ENCODE assay signal across 13 cellular contexts in the genomic region with DNA sequence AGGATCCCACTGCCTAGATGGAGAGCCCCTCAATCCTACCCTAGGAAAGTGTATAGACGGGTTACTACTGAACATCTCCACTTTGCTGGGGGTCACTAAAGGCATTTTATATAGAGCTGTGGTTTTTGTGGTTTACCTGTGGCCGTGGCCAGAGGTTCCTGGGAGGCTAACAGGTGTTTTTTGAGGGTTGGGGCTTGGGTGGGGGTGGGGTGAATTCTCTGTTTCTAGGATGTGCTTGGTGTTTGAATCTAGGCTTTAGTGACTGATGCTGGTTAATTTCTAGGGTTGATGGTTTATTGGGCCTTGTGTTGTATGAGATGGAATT. TPM values are rescaled to one million over a fixed set of nuclear protein-coding genes. Genes with fewer than 3 reads are reported as not detected.
A peak's percentile ranks its signal among the peaks of the same experiment; 100 is the strongest.
DNase-seq lines count a peak whose midpoint lies in the region; ATAC-seq and TF ChIP-seq lines count a peak whose summit lies in the region.
"Had no signal": no experiment of that assay in that cellular context is flagged by ENCODE, and none has a peak within 500 bp of the region (broad histone marks: within the 10 kb centered on the region; RNA-seq: fewer than 3 reads in every experiment).

No MANE protein-coding gene starts in this region.

- H3K27me3 ChIP-seq in heart right ventricle (peaks cover 36 to 100% (median 98%) of the 10 kb centered on the region in 7 donors), muscle layer of colon (ENCODE audit: control insufficient read depth in 1 of 2, insufficient read depth in 2 of 2, low read length in 2 of 2) (peaks cover 0 to 14% of the 10 kb centered on the region in 2 donors), uterus (no peaks in the 10 kb centered on the region)

- peaks cover 100% of the 10 kb centered on the region for H3K27me3 Mint-ChIP-seq in brain

- H3K9ac ChIP-seq in muscle layer of colon (ENCODE audit: low read length): peak overlapping the region; percentile 80

- H3K9me3 Mint-ChIP-seq in brain: peaks cover 0 to 28% (median 16%) of the 10 kb centered on the region in 5 experiments

- ATAC-seq in heart right ventricle (no peak), Right ventricle myocardium superior (ENCODE audit: poor library complexity) (no peak), GM21825 (IDR thresholded peaks at IDR 0.05; ENCODE audit: unreplicated experiment) (no peak)

- H3K4me1 Mint-ChIP-seq in brain: peaks cover 54% of the 10 kb centered on the region

- no peaks in the 10 kb centered on the region for H3K36me3 ChIP-seq in heart right ventricle
- H3K36me3 ChIP-seq in muscle layer of colon (ENCODE audit: insufficient read depth, low read length): no peaks in the 10 kb centered on the region
- H3K36me3 ChIP-seq in uterus: no peaks in the 10 kb centered on the region

- no peak for TF ChIP-seq CTCF in heart right ventricle (IDR thresholded peaks at IDR 0.05)
- no peak for TF ChIP-seq CTCF in brain (conservative IDR thresholded peaks at IDR 0.05)
- no peak for TF ChIP-seq CTCF in uterus (IDR thresholded peaks at IDR 0.05)

- H3K27ac Mint-ChIP-seq in brain: peak overlapping the region in 3 of 5 experiments; percentile 42 to 86 (median 79)

- H3K36me3 Mint-ChIP-seq in brain: peaks cover 7% of the 10 kb centered on the region

- TF ChIP-seq POLR2A in uterus (IDR thresholded peaks at IDR 0.05): no peak

- H3K4me1 ChIP-seq in heart right ventricle (peaks cover 0 to 28% (median 18%) of the 10 kb centered on the region in 9 donors), muscle layer of colon (ENCODE audit: insufficient read depth, low read length) (peaks cover 38% of the 10 kb centered on the region), uterus (peaks cover 3 to 15% of the 10 kb centered on the region in 2 donors)

- intact Hi-C loops in heart right ventricle (cut with DNase I): loop anchor here in 1 of 10 donors (10.0 kb wide), 1 partner anchor 678 kb away; no protein-coding TSS in a partner anchor
- intact Hi-C loops in Right ventricle myocardium superior (cut with DNase I): no loop called here
- intact Hi-C loops in uterus (cut with DNase I; ENCODE audit: low total_unique reads): no loop called here

- no peak for DNase-seq in heart right ventricle
- no peak for DNase-seq in Right ventricle myocardium superior
- DNase-seq in uterus: no peak
- DNase-seq in ureter (ENCODE audit: low spot score): no peak
- no peak for DNase-seq in glomerular visceral epithelial cell (ENCODE audit: extremely low spot score)
- DNase-seq: amygdala, NCI-H524 treated with DMSO at 0.1 percent for 48 hours had no signal

- H3K9me3 ChIP-seq in heart right ventricle (no peaks in the 10 kb centered on the region), muscle layer of colon (ENCODE audit: low read length) (no peaks in the 10 kb centered on the region), uterus (no peaks in the 10 kb centered on the region)

- H3K4me3 Mint-ChIP-seq in brain: peak overlapping the region in 3 of 5 experiments; percentile 73 to 95 (median 74)

- 12 to 22% methylated on average over 2 of the region's 2 CpGs for WGBS in heart right ventricle, 2 donors

- H3K4me3 ChIP-seq in heart right ventricle (peak overlapping the region in 6 of 10 donors; percentile 22 to 56 (median 39)), muscle layer of colon (ENCODE audit: low read depth in 1 of 2, low read length in 2 of 2) (peak overlapping the region; percentile 73 to 86), uterus (peak overlapping the region; percentile 72 to 85)

- peak overlapping the region in 3 of 10 donors; percentile 33 to 75 (median 64) for H3K27ac ChIP-seq in heart right ventricle
- peak overlapping the region; percentile 96 for H3K27ac ChIP-seq in muscle layer of colon (ENCODE audit: low read depth, low read length)
- peak overlapping the region; percentile 98 to 99 for H3K27ac ChIP-seq in uterus

RNA-seq across cellular contexts. Expression of gene HOXD8, which starts 7.7 kb away (rescaled TPM):
- total RNA-seq in heart right ventricle (1 to 10 TPM in 1 of 10 donors, under 1 TPM in 7, not detected in 2; 0.26 to 1.5 (median 0.42) TPM), Right ventricle myocardium superior (0.32 TPM), uterus (10 to 100 TPM; 25.8 to 75.6 (median 48.0) TPM), ureter (41.7 TPM)
- polyA plus RNA-seq in heart right ventricle (under 1 TPM; 0.35 to 0.59 TPM), brain (ENCODE audit: insufficient read depth, low read depth, low replicate concordance) (10.0 TPM)
- total RNA-seq: fibroblast of lung, left lobe of liver, pulmonary artery endothelial cell had no signal
- polyA plus RNA-seq: fibroblast of lung had no signal

RNA-seq across cellular contexts. Expression of gene HOXD4, which starts 14.1 kb away (rescaled TPM):
- under 1 TPM in 8 of 10 donors, not detected in 2; 0.21 to 0.69 (median 0.40) TPM for total RNA-seq in heart right ventricle
- polyA plus RNA-seq in heart right ventricle: 1 to 10 TPM in 1 of 2 donors, under 1 TPM in 1; 0.13 to 1.6 TPM
- not detected for total RNA-seq in Right ventricle myocardium superior
- polyA plus RNA-seq in brain (ENCODE audit: insufficient read depth, low read depth, low replicate concordance): not detected
- 10 to 100 TPM in 2 of 4 donors, 1 to 10 TPM in 2; 6.8 to 41.6 (median 13.0) TPM for total RNA-seq in uterus
- total RNA-seq in ureter: 22.4 TPM
- total RNA-seq: fibroblast of lung, left lobe of liver, pulmonary artery endothelial cell had no signal
- polyA plus RNA-seq: fibroblast of lung had no signal

RNA-seq across cellular contexts. Expression of gene HOXD9, which starts 14.7 kb away (rescaled TPM):
- total RNA-seq in heart right ventricle (under 1 TPM in 2 of 10 donors, not detected in 8; 0.15 to 0.29 TPM), Right ventricle myocardium superior (not detected), uterus (10 to 100 TPM in 3 of 4 donors, 1 to 10 TPM in 1; 3.8 to 78.1 (median 46.4) TPM), ureter (19.8 TPM)
- polyA plus RNA-seq in heart right ventricle (under 1 TPM; 0.16 to 0.29 TPM), brain (ENCODE audit: insufficient read depth, low read depth, low replicate concordance) (8.9 TPM)
- total RNA-seq: fibroblast of lung, left lobe of liver, pulmonary artery endothelial cell had no signal
- polyA plus RNA-seq: fibroblast of lung had no signal

RNA-seq across cellular contexts. Expression of gene HOXD3, which starts 19.9 kb away (rescaled TPM):
- total RNA-seq in heart right ventricle (1 to 10 TPM in 1 of 10 donors, under 1 TPM in 4, not detected in 5; 0.17 to 1.1 (median 0.28) TPM), Right ventricle myocardium superior (0.38 TPM), uterus (10 to 100 TPM; 14.7 to 61.2 (median 22.7) TPM), ureter (28.2 TPM)
- polyA plus RNA-seq in heart right ventricle (under 1 TPM; 0.10 to 0.15 TPM), brain (ENCODE audit: insufficient read depth, low read depth, low replicate concordance) (1.2 TPM)
- total RNA-seq: fibroblast of lung, left lobe of liver, pulmonary artery endothelial cell had no signal
- polyA plus RNA-seq: fibroblast of lung had no signal

RNA-seq across cellular contexts. Expression of gene HOXD10, which starts 20.6 kb away (rescaled TPM):
- total RNA-seq in heart right ventricle (not detected), Right ventricle myocardium superior (not detected), uterus (10 to 100 TPM in 3 of 4 donors, 1 to 10 TPM in 1; 6.8 to 81.0 (median 53.6) TPM), ureter (4.4 TPM)
- polyA plus RNA-seq in heart right ventricle (not detected), brain (ENCODE audit: insufficient read depth, low read depth, low replicate concordance) (17.2 TPM)
- total RNA-seq: fibroblast of lung, left lobe of liver, pulmonary artery endothelial cell had no signal
- polyA plus RNA-seq: fibroblast of lung had no signal

Comparison
In these comparisons a context has a peak if more than half of its experiments do, and no peak if none do; other contexts are left out.
1. RNA of gene HOXD8, which starts 7.7 kb away (total RNA-seq): 25.8 to 75.6 TPM in uterus and 41.7 TPM in ureter (single experiment); 0.26 to 1.5 TPM in heart right ventricle and 0.32 TPM in Right ventricle myocardium superior (single experiment); every median in the first group is over 10 times any median in the second.
2. Peak in every context shown above with its lines, with median percentiles within 50 percentile points of each other: H3K4me3 ChIP-seq.